In the genomic region with DNA sequence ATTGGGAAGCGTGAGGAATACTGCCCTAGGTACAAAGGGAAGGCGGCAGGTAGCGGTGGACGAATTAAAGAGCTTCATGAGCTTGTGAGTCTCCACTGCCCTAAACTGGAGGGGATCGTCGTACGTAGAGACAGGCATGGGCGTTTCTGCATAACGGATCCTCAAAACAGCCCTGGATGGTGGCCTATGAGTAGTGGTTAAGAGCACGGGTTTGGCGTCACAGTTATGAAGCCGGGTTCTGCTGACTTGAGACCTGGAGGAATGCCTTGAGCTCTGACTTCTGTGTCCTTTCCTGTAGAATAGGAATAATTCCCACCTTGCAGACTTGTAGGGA, we compare ENCODE assay signal across 8 cellular contexts. TPM values are rescaled to one million over a fixed set of nuclear protein-coding genes. Genes with fewer than 3 reads are reported as not detected.
DNase-seq lines count a peak whose midpoint lies in the region; ATAC-seq and TF ChIP-seq lines count a peak whose summit lies in the region.

No MANE protein-coding gene starts in this region.

- H3K36me3 ChIP-seq in HUES64 (ENCODE audit: insufficient read depth, low read length) (peaks cover 37% of the 10 kb centered on the region), upper lobe of left lung (peaks cover 17 to 38% (median 34%) of the 10 kb centered on the region in 4 donors)

- no peak for TF ChIP-seq POLR2A in upper lobe of left lung (IDR thresholded peaks at IDR 0.05)

- POLR2A ChIA-PET in activated B cell treated with CpG ODN at 0.5 μM for 24 hours (lab: Charles Lee), result interaction anchor here (0.7 to 8.7 kb wide), 17 partner anchors 9 to 1519 kb away, joined by 3 to 224 read pairs (median 7); a partner anchor contains a TSS

- WGBS in HUES64, result under 1% methylated on average over 12 of the region's 12 CpGs
- WGBS in upper lobe of left lung, 2 donors, result 0% methylated on average over 10 to 12 of the region's 12 CpGs

- H3K4me3 Mint-ChIP-seq in Calu3 (ENCODE audit: low read depth, unreplicated experiment) (peak overlapping the region; percentile 91), activated B cell treated with CpG ODN at 0.5 μM for 24 hours (peak overlapping the region; percentile 100)
- H3K4me3 Mint-ChIP-seq in natural killer cell treated with Interleukin-12 subunit alpha and Interleukin-12 subunit beta and Interleukin-15 and Interleukin-18, amount 100 ng/mL, for 72 hours, result peak overlapping the region; percentile 98

- H3K9me3 Mint-ChIP-seq in Calu3 (ENCODE audit: low read depth, unreplicated experiment) (no peaks in the 10 kb centered on the region), activated B cell treated with CpG ODN at 0.5 μM for 24 hours (no peaks in the 10 kb centered on the region)
- H3K9me3 Mint-ChIP-seq in natural killer cell treated with Interleukin-12 subunit alpha and Interleukin-12 subunit beta and Interleukin-15 and Interleukin-18, amount 100 ng/mL, for 72 hours, result no peaks in the 10 kb centered on the region

- H3K9ac ChIP-seq in HUES64 (ENCODE audit: low read depth, low read length), result peak overlapping the region; percentile 99

- CTCF ChIA-PET in Calu3 (lab: Charles Lee) (interaction anchor here (0.5 to 2.7 kb wide), 12 partner anchors 8 to 226 kb away, joined by 3 to 23 read pairs (median 4); a partner anchor contains a TSS), activated B cell treated with CpG ODN at 0.5 μM for 24 hours (lab: Charles Lee) (interaction anchor here (1.2 to 9.0 kb wide), 5 partner anchors 8 to 73 kb away, joined by 3 to 126 read pairs (median 3); a partner anchor contains a TSS)

- H3K27ac Mint-ChIP-seq in Calu3 (ENCODE audit: unreplicated experiment) (peak overlapping the region; percentile 83), activated B cell treated with CpG ODN at 0.5 μM for 24 hours (peak overlapping the region; percentile 98)
- H3K27ac Mint-ChIP-seq in natural killer cell treated with Interleukin-12 subunit alpha and Interleukin-12 subunit beta and Interleukin-15 and Interleukin-18, amount 100 ng/mL, for 72 hours, result peak overlapping the region; percentile 93 to 94

- no peaks in the 10 kb centered on the region for H3K9me3 ChIP-seq in HUES64 (ENCODE audit: insufficient read depth, low read depth, low read length)
- H3K9me3 ChIP-seq in upper lobe of left lung, result no peaks in the 10 kb centered on the region

- TSS peak; percentile 67 for BruUV-seq in Calu3 (replicated peaks; lab: Mats Ljungman, UMichigan)

- intact Hi-C loops in Calu3 (cut with micrococcal nuclease; ENCODE audit: unreplicated experiment), result no loop called here
- intact Hi-C loops in activated B cell treated with CpG ODN at 0.5 μM for 24 hours (cut with micrococcal nuclease), result loop anchor here (1.0 to 2.0 kb wide), 4 partner anchors 26 to 452 kb away; a partner anchor contains a TSS

- H3K4me3 ChIP-seq in HUES64 (ENCODE audit: low read length) (peak overlapping the region; percentile 80), upper lobe of left lung (peak overlapping the region; percentile 60 to 97 (median 72))

- H3K27me3 ChIP-seq in HUES64 (ENCODE audit: insufficient read depth, low read length) (no peaks in the 10 kb centered on the region), upper lobe of left lung (no peaks in the 10 kb centered on the region)

- TF ChIP-seq EP300 in upper lobe of left lung (IDR thresholded peaks at IDR 0.05), result no peak

- H3K27me3 Mint-ChIP-seq in Calu3 (ENCODE audit: unreplicated experiment) (no peaks in the 10 kb centered on the region), activated B cell treated with CpG ODN at 0.5 μM for 24 hours (no peaks in the 10 kb centered on the region)
- no peaks in the 10 kb centered on the region for H3K27me3 Mint-ChIP-seq in natural killer cell treated with Interleukin-12 subunit alpha and Interleukin-12 subunit beta and Interleukin-15 and Interleukin-18, amount 100 ng/mL, for 72 hours

- TF ChIP-seq CTCF in Calu3 (IDR thresholded peaks at IDR 0.05; ENCODE audit: unreplicated experiment) (no peak), activated B cell treated with CpG ODN at 0.5 μM for 24 hours (IDR thresholded peaks at IDR 0.05) (no peak), upper lobe of left lung (IDR thresholded peaks at IDR 0.05) (no peak)

- H3K4me1 Mint-ChIP-seq in Calu3 (ENCODE audit: low read depth, unreplicated experiment) (no peaks in the 10 kb centered on the region), activated B cell treated with CpG ODN at 0.5 μM for 24 hours (peaks cover 53% of the 10 kb centered on the region)
- H3K4me1 Mint-ChIP-seq in natural killer cell treated with Interleukin-12 subunit alpha and Interleukin-12 subunit beta and Interleukin-15 and Interleukin-18, amount 100 ng/mL, for 72 hours (ENCODE audit: low read depth in 2 of 2), result peaks cover 26 to 28% of the 10 kb centered on the region in 2 donors

- peak overlapping the region; percentile 100 for H3K27ac ChIP-seq in HUES64 (ENCODE audit: low read depth, low read length)
- peak overlapping the region; percentile 94 for H3K27ac ChIP-seq in epithelial cell of prostate
- H3K27ac ChIP-seq in upper lobe of left lung, result peak overlapping the region; percentile 97 to 99 (median 98)

- DNase-seq in Calu3 (peak; percentile 26), activated B cell treated with CpG ODN at 0.5 μM for 24 hours (no peak), epithelial cell of prostate (ENCODE audit: low read depth, low spot score) (no peak), upper lobe of left lung (no peak), UCSD-AML1 (lab: John Stamatoyannopoulos, UW; ENCODE audit: unreplicated experiment) (no peak), SK-N-DZ (ENCODE audit: low spot score) (no peak)
- no peak for DNase-seq in natural killer cell treated with Interleukin-12 subunit alpha and Interleukin-12 subunit beta and Interleukin-15 and Interleukin-18, amount 100 ng/mL, for 72 hours (ENCODE audit: low spot score)

- ATAC-seq in activated B cell treated with CpG ODN at 0.5 μM for 24 hours (ENCODE audit: low read depth) (peak; percentile 8), upper lobe of left lung (ENCODE audit: low FRiP score in 2 of 2) (peak; percentile 5 to 43)
- peak in 1 of 2 donors; percentile 31 for ATAC-seq in natural killer cell treated with Interleukin-12 subunit alpha and Interleukin-12 subunit beta and Interleukin-15 and Interleukin-18, amount 100 ng/mL, for 72 hours

- H3K36me3 Mint-ChIP-seq in Calu3 (ENCODE audit: insufficient read depth, unreplicated experiment) (peaks cover 48% of the 10 kb centered on the region), activated B cell treated with CpG ODN at 0.5 μM for 24 hours (ENCODE audit: low read depth) (peaks cover 70% of the 10 kb centered on the region)
- peaks cover 14% of the 10 kb centered on the region for H3K36me3 Mint-ChIP-seq in natural killer cell treated with Interleukin-12 subunit alpha and Interleukin-12 subunit beta and Interleukin-15 and Interleukin-18, amount 100 ng/mL, for 72 hours

- H3K4me1 ChIP-seq in HUES64 (ENCODE audit: insufficient read depth, low read length) (no peaks in the 10 kb centered on the region), upper lobe of left lung (peaks cover 29 to 34% (median 32%) of the 10 kb centered on the region in 4 donors)

RNA-seq across cellular contexts. Expression of a gene that starts 0.3 kb away (rescaled TPM):
- total RNA-seq in Calu3 (2022), result 45.7 and 51.6 TPM in 2 replicates
- 22.1 TPM for polyA plus RNA-seq in HUES64 (2013, experiment 1 of 2)
- polyA plus RNA-seq in HUES64 (2013, experiment 2 of 2), result 32.1 TPM
- total RNA-seq in activated B cell treated with CpG ODN at 0.5 μM for 24 hours, result 69.7 and 81.2 TPM in 2 replicates
- 100 to 1,000 TPM in 1 of 2 donors, 10 to 100 TPM in 1; 56.1 to 107 TPM for total RNA-seq in natural killer cell treated with Interleukin-12 subunit alpha and Interleukin-12 subunit beta and Interleukin-15 and Interleukin-18, amount 100 ng/mL, for 72 hours
- 10 to 100 TPM; 23.5 to 95.3 (median 34.5) TPM for total RNA-seq in upper lobe of left lung
- 32.5 and 33.4 TPM in 2 replicates for polyA plus RNA-seq in SK-N-DZ (2014; cell fraction: cytosol; rRNA removed)
- 68.6 and 89.8 TPM in 2 replicates for polyA plus RNA-seq in SK-N-DZ (2014; cell fraction: nucleus; rRNA removed)

RNA-seq across cellular contexts. Expression of a gene that starts 0.8 kb away (rescaled TPM):
- total RNA-seq in Calu3 (2022) (33.3 and 39.2 TPM in 2 replicates), activated B cell treated with CpG ODN at 0.5 μM for 24 hours (397 and 433 TPM in 2 replicates), upper lobe of left lung (100 to 1,000 TPM in 1 of 6 donors, 10 to 100 TPM in 5; 30.3 to 113 (median 50.4) TPM)
- polyA plus RNA-seq in HUES64 (2013, experiment 1 of 2), result 14.9 TPM
- polyA plus RNA-seq in HUES64 (2013, experiment 2 of 2), result 12.7 TPM
- 100 to 1,000 TPM in 1 of 2 donors, 10 to 100 TPM in 1; 33.0 to 112 TPM for total RNA-seq in natural killer cell treated with Interleukin-12 subunit alpha and Interleukin-12 subunit beta and Interleukin-15 and Interleukin-18, amount 100 ng/mL, for 72 hours
- polyA plus RNA-seq in SK-N-DZ (2014; cell fraction: cytosol; rRNA removed), result 24.9 and 25.5 TPM in 2 replicates
- 34.9 and 47.1 TPM in 2 replicates for polyA plus RNA-seq in SK-N-DZ (2014; cell fraction: nucleus; rRNA removed)

RNA-seq across cellular contexts. Expression of a gene that starts 29.5 kb away (rescaled TPM):
- total RNA-seq in Calu3 (2022), result 61.1 and 79.9 TPM in 2 replicates
- polyA plus RNA-seq in HUES64 (2013, experiment 1 of 2), result 34.3 TPM
- polyA plus RNA-seq in HUES64 (2013, experiment 2 of 2), result 33.7 TPM
- 59.8 and 63.9 TPM in 2 replicates for total RNA-seq in activated B cell treated with CpG ODN at 0.5 μM for 24 hours
- total RNA-seq in natural killer cell treated with Interleukin-12 subunit alpha and Interleukin-12 subunit beta and Interleukin-15 and Interleukin-18, amount 100 ng/mL, for 72 hours, result 10 to 100 TPM; 18.9 to 38.9 TPM
- total RNA-seq in upper lobe of left lung, result 10 to 100 TPM; 26.4 to 75.4 (median 36.1) TPM
- 64.3 and 88.2 TPM in 2 replicates for polyA plus RNA-seq in SK-N-DZ (2014; cell fraction: cytosol; rRNA removed)
- polyA plus RNA-seq in SK-N-DZ (2014; cell fraction: nucleus; rRNA removed), result 122 and 159 TPM in 2 replicates

RNA-seq across cellular contexts. Expression of a gene that starts 29.6 kb away (rescaled TPM):
- total RNA-seq in Calu3 (2022) (165 and 193 TPM in 2 replicates), activated B cell treated with CpG ODN at 0.5 μM for 24 hours (201 and 218 TPM in 2 replicates), upper lobe of left lung (100 to 1,000 TPM in 5 of 6 donors, 10 to 100 TPM in 1; 98.4 to 152 (median 139) TPM)
- polyA plus RNA-seq in HUES64 (2013, experiment 1 of 2), result 149 TPM
- polyA plus RNA-seq in HUES64 (2013, experiment 2 of 2), result 145 TPM
- total RNA-seq in natural killer cell treated with Interleukin-12 subunit alpha and Interleukin-12 subunit beta and Interleukin-15 and Interleukin-18, amount 100 ng/mL, for 72 hours, result 100 to 1,000 TPM; 241 to 276 TPM
- 263 and 280 TPM in 2 replicates for polyA plus RNA-seq in SK-N-DZ (2014; cell fraction: cytosol; rRNA removed)
- polyA plus RNA-seq in SK-N-DZ (2014; cell fraction: nucleus; rRNA removed), result 141 and 143 TPM in 2 replicates

RNA-seq across cellular contexts. Expression of a gene that starts 29.9 kb away (rescaled TPM):
- total RNA-seq in Calu3 (2022), result 10.6 and 11.0 TPM in 2 replicates
- 27.2 TPM for polyA plus RNA-seq in HUES64 (2013, experiment 1 of 2)
- polyA plus RNA-seq in HUES64 (2013, experiment 2 of 2), result 29.4 TPM
- total RNA-seq in activated B cell treated with CpG ODN at 0.5 μM for 24 hours, result 18.4 and 18.7 TPM in 2 replicates
- total RNA-seq in natural killer cell treated with Interleukin-12 subunit alpha and Interleukin-12 subunit beta and Interleukin-15 and Interleukin-18, amount 100 ng/mL, for 72 hours, result 10 to 100 TPM; 17.7 to 18.2 TPM
- total RNA-seq in upper lobe of left lung, result 10 to 100 TPM in 3 of 6 donors, 1 to 10 TPM in 2, under 1 TPM in 1; 0.78 to 16.1 (median 10.1) TPM
- polyA plus RNA-seq in SK-N-DZ (2014; cell fraction: cytosol; rRNA removed), result 27.4 and 29.7 TPM in 2 replicates
- 18.4 and 21.3 TPM in 2 replicates for polyA plus RNA-seq in SK-N-DZ (2014; cell fraction: nucleus; rRNA removed)
